ENCODE assay signal across 29 cellular contexts in the genomic region with DNA sequence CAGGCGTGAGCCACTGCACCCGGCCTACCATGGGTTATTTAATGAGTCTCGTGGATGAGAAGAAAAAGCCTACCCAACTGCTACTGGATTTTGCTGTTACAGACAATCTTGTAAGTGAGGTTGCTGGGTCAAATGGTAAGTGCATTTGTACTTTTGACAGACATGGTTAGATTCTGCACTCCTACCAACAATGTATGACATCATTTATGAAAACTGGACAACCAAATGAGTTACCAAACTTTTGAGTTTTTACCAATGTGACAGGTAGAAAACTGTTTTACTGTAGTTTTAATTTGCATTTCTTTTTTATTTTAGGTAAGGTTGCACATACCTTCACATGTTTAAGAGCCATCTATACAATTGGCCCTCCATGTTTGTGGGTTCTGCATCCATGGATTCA.
"Had no signal": no experiment of that assay in that cellular context is flagged by ENCODE, and none has a peak within 500 bp of the region (broad histone marks: within the 10 kb centered on the region; RNA-seq: fewer than 3 reads in every experiment).

No MANE protein-coding gene starts in this region.

- H3K36me3 Mint-ChIP-seq: stimulated activated effector memory CD8-positive, alpha-beta T cell treated with anti-CD3 and anti-CD28 coated beads, Interleukin-12 subunit alpha, Interleukin-12 subunit beta, amount 100 ng/mL, for 72 hours had no signal

- H3K27ac ChIP-seq: stomach, suprapubic skin, testis, thoracic aorta, thyroid gland, tibial artery, tibial nerve, transverse colon, upper lobe of left lung, upper lobe of right lung, uterus, vagina had no signal

- H3K4me1 Mint-ChIP-seq: stimulated activated effector memory CD8-positive, alpha-beta T cell treated with anti-CD3 and anti-CD28 coated beads, Interleukin-12 subunit alpha, Interleukin-12 subunit beta, amount 100 ng/mL, for 72 hours; stimulated activated memory B cell treated with anti-CD40 and anti-IgM and Interleukin-4, amounts not matched to agents 10 μg/mL and 1 μg/mL and 100 μg/mL, for 72 hours; stimulated activated naive CD8-positive, alpha-beta T cell treated with anti-CD3 and anti-CD28 coated beads, Interleukin-15, amount 100 ng/mL, for 72 hours had no signal

- FAIRE-seq: urothelium cell line had no signal

- H3K36me3 ChIP-seq: stomach, suprapubic skin, thoracic aorta, thyroid gland, tibial artery, tibial nerve, transverse colon, upper lobe of left lung, upper lobe of right lung, uterus, vagina had no signal

- H3K4me3 Mint-ChIP-seq: stimulated activated effector memory CD8-positive, alpha-beta T cell treated with anti-CD3 and anti-CD28 coated beads, Interleukin-12 subunit alpha, Interleukin-12 subunit beta, amount 100 ng/mL, for 72 hours; stimulated activated memory B cell treated with anti-CD40 and anti-IgM and Interleukin-4, amounts not matched to agents 10 μg/mL and 1 μg/mL and 100 μg/mL, for 72 hours; stimulated activated naive B cell treated with anti-CD40 and anti-IgM and Interleukin-4, amounts not matched to agents 10 μg/mL and 1 μg/mL and 100 μg/mL, for 72 hours; stimulated activated naive CD8-positive, alpha-beta T cell treated with anti-CD3 and anti-CD28 coated beads, Interleukin-15, amount 100 ng/mL, for 72 hours; stimulated activated naive CD8-positive, alpha-beta T cell treated with anti-CD3 and anti-CD28 coated beads, Interleukin-15, Interleukin-2, amounts not matched to agents 100 ng/mL and 50 ng/mL, for 24 hours; type B pancreatic cell had no signal

- ATAC-seq: stimulated activated effector memory CD8-positive, alpha-beta T cell treated with anti-CD3 and anti-CD28 coated beads, Interleukin-12 subunit alpha, Interleukin-12 subunit beta, amount 100 ng/mL, for 72 hours; stimulated activated memory B cell treated with anti-CD40 and anti-IgM and Interleukin-4, amounts not matched to agents 10 μg/mL and 1 μg/mL and 100 μg/mL, for 72 hours; stimulated activated naive B cell treated with anti-CD40 and anti-IgM and Interleukin-4, amounts not matched to agents 10 μg/mL and 1 μg/mL and 100 μg/mL, for 72 hours; stimulated activated naive CD8-positive, alpha-beta T cell treated with anti-CD3 and anti-CD28 coated beads, Interleukin-15, amount 100 ng/mL, for 72 hours; stimulated activated naive CD8-positive, alpha-beta T cell treated with anti-CD3 and anti-CD28 coated beads, Interleukin-15, Interleukin-2, amounts not matched to agents 100 U/mL and 50 U/mL, for 24 hours; upper lobe of right lung had no signal

- H3K4me3 ChIP-seq: stomach, suprapubic skin, testis, thoracic aorta, thyroid gland, tibial artery, tibial nerve, transverse colon, upper lobe of left lung, upper lobe of right lung, uterus, vagina had no signal

- H3K27me3 ChIP-seq: stomach, suprapubic skin, testis, thyroid gland, tibial artery, tibial nerve, transverse colon, upper lobe of left lung, upper lobe of right lung, uterus, vagina had no signal

- H3K4me1 ChIP-seq: testis, uterus had no signal

- DNase-seq: stimulated activated CD4-positive, alpha-beta T cell treated with anti-CD3 and anti-CD28 coated beads, Interleukin-2, amount 100 ng/mL, for 48 hours; stimulated activated CD4-positive, alpha-beta T cell treated with anti-CD3 and anti-CD28 coated beads, Interleukin-4, amount 100 ng/mL, for 1 hour; stimulated activated CD4-positive, alpha-beta T cell treated with anti-CD3 and anti-CD28 coated beads, Interleukin-4, amount 100 ng/mL, for 24 hours; stimulated activated CD4-positive, alpha-beta T cell treated with anti-CD3 and anti-CD28 coated beads, Interleukin-4, amount 100 ng/mL, for 4 hours; stimulated activated CD8-positive, alpha-beta memory T cell treated with anti-CD3 and anti-CD28 coated beads, Interleukin-4, amount 100 ng/mL, for 48 hours; stimulated activated naive B cell treated with anti-CD40 and anti-IgM and Interleukin-4, amounts not matched to agents 10 μg/mL and 1 μg/mL and 100 μg/mL, for 72 hours; stimulated activated naive CD4-positive, alpha-beta T cell; stimulated activated naive CD4-positive, alpha-beta T cell treated with Interleukin-2 at 50 U/mL for 16 hours; stimulated activated naive CD8-positive, alpha-beta T cell treated with anti-CD3 and anti-CD28 coated beads, Interleukin-15, amount 100 ng/mL, for 72 hours; stimulated activated naive CD8-positive, alpha-beta T cell treated with anti-CD3 and anti-CD28 coated beads, Interleukin-15, Interleukin-2, amounts not matched to agents 100 U/mL and 50 U/mL, for 24 hours; stomach; substantia nigra; testis; thyroid gland; tibial artery; transverse colon; trophoblast cell; upper lobe of left lung; upper lobe of right lung; uterus had no signal

- H3K9me3 Mint-ChIP-seq: stimulated activated effector memory CD8-positive, alpha-beta T cell treated with anti-CD3 and anti-CD28 coated beads, Interleukin-12 subunit alpha, Interleukin-12 subunit beta, amount 100 ng/mL, for 72 hours; stimulated activated naive B cell treated with anti-CD40 and anti-IgM and Interleukin-4, amounts not matched to agents 10 μg/mL and 1 μg/mL and 100 μg/mL, for 72 hours; type B pancreatic cell had no signal

- H3K9me3 ChIP-seq: stomach, suprapubic skin, testis, thoracic aorta, thyroid gland, tibial artery, transverse colon, upper lobe of left lung, upper lobe of right lung, uterus, vagina had no signal

- H3K27ac Mint-ChIP-seq: stimulated activated effector memory CD8-positive, alpha-beta T cell treated with anti-CD3 and anti-CD28 coated beads, Interleukin-12 subunit alpha, Interleukin-12 subunit beta, amount 100 ng/mL, for 72 hours; stimulated activated memory B cell treated with anti-CD40 and anti-IgM and Interleukin-4, amounts not matched to agents 10 μg/mL and 1 μg/mL and 100 μg/mL, for 72 hours; stimulated activated naive B cell treated with anti-CD40 and anti-IgM and Interleukin-4, amounts not matched to agents 10 μg/mL and 1 μg/mL and 100 μg/mL, for 72 hours; stimulated activated naive CD8-positive, alpha-beta T cell treated with anti-CD3 and anti-CD28 coated beads, Interleukin-15, amount 100 ng/mL, for 72 hours; stimulated activated naive CD8-positive, alpha-beta T cell treated with anti-CD3 and anti-CD28 coated beads, Interleukin-15, Interleukin-2, amounts not matched to agents 100 ng/mL and 50 ng/mL, for 24 hours; type B pancreatic cell had no signal

- H3K27me3 Mint-ChIP-seq: stimulated activated memory B cell treated with anti-CD40 and anti-IgM and Interleukin-4, amounts not matched to agents 10 μg/mL and 1 μg/mL and 100 μg/mL, for 72 hours; stimulated activated naive B cell treated with anti-CD40 and anti-IgM and Interleukin-4, amounts not matched to agents 10 μg/mL and 1 μg/mL and 100 μg/mL, for 72 hours; stimulated activated naive CD8-positive, alpha-beta T cell treated with anti-CD3 and anti-CD28 coated beads, Interleukin-15, amount 100 ng/mL, for 72 hours; stimulated activated naive CD8-positive, alpha-beta T cell treated with anti-CD3 and anti-CD28 coated beads, Interleukin-15, Interleukin-2, amounts not matched to agents 100 ng/mL and 50 ng/mL, for 24 hours; type B pancreatic cell had no signal
